Comparison of ENCODE assay signal across 7 cellular contexts in the genomic region with DNA sequence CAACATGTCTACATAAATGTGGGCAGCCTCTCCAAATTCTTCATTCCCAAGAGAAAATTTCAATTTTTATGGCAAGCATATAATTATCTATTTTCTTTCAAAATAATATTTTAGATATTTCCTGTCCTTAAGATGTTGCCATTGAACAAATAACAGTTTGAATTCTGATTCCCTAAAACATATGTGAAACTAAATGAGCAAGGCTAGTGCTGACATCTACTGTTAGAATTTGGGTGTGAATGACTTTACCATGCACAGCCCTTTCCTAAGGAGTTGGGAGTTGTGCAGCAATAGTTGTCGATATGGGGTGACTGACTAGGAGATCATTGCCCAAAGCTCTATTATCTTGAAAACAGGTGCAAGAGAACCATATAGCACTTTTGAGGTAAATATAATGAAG.
DNase-seq lines count a peak whose midpoint lies in the region; ATAC-seq and TF ChIP-seq lines count a peak whose summit lies in the region.

No MANE protein-coding gene starts in this region.

- H3K36me3 ChIP-seq in GM06990 (ENCODE audit: control insufficient read depth, insufficient read depth, low read length) (no peaks in the 10 kb centered on the region), MM.1S (replicated peaks; ENCODE audit: insufficient read depth, low read length) (no peaks in the 10 kb centered on the region), kidney epithelial cell (ENCODE audit: control insufficient read depth, insufficient read depth, low read length) (no peaks in the 10 kb centered on the region), MG63 (peaks cover 4% of the 10 kb centered on the region)

- H3K4me3 Mint-ChIP-seq in brain = no peak overlapping the region

- H3K9me2 ChIP-seq in MM.1S (replicated peaks; ENCODE audit: insufficient read depth, low read length) = no peaks in the 10 kb centered on the region

- H3K27ac Mint-ChIP-seq in brain = no peak overlapping the region

- H3K27me3 ChIP-seq in GM06990 (replicated peaks; ENCODE audit: control insufficient read depth, insufficient read depth, low read length) (no peaks in the 10 kb centered on the region), MM.1S (replicated peaks; ENCODE audit: insufficient read depth, low read length) (no peaks in the 10 kb centered on the region), kidney epithelial cell (ENCODE audit: control insufficient read depth, insufficient read depth, low read length) (no peaks in the 10 kb centered on the region), MG63 (no peaks in the 10 kb centered on the region)

- no peak for DNase-seq in GM06990 (ENCODE audit: extremely low read depth, insufficient read length)
- peak; percentile 40 for DNase-seq in MM.1S
- no peak for DNase-seq in kidney epithelial cell (ENCODE audit: low read depth)
- no peak for DNase-seq in MG63

- ATAC-seq in GM21576 (IDR thresholded peaks at IDR 0.05; ENCODE audit: unreplicated experiment) = no peak
- ATAC-seq in GM21360 (IDR thresholded peaks at IDR 0.05; ENCODE audit: unreplicated experiment) = no peak

- H3K27ac ChIP-seq in MM.1S (ENCODE audit: low read length) = no peak overlapping the region

- H3K9ac ChIP-seq in MM.1S (ENCODE audit: low read length) = no peak overlapping the region

- no peaks in the 10 kb centered on the region for H3F3A ChIP-seq in MM.1S (ENCODE audit: insufficient read depth, low read length)

- H3K9me3 Mint-ChIP-seq in brain = no peaks in the 10 kb centered on the region

- TF ChIP-seq CTCF in GM06990 (IDR thresholded peaks at IDR 0.05; ENCODE audit: insufficient read depth, low read length, poor library complexity, severe bottlenecking) (peak; percentile 43), MM.1S (IDR thresholded peaks at IDR 0.05; ENCODE audit: low read length) (peak; percentile 45), brain (conservative IDR thresholded peaks at IDR 0.05) (peak; percentile 66 to 70), kidney epithelial cell (IDR thresholded peaks at IDR 0.05; ENCODE audit: insufficient read depth, low read length, poor library complexity, severe bottlenecking) (peak; percentile 53)

- H3K79me2 ChIP-seq in MM.1S (ENCODE audit: low read length) = no peaks in the 10 kb centered on the region

- H4K20me1 ChIP-seq in MM.1S (ENCODE audit: insufficient read depth, low read length) = no peaks in the 10 kb centered on the region

- no peak overlapping the region for H3K4me2 ChIP-seq in MM.1S (ENCODE audit: low read depth, low read length)

- H3K4me1 ChIP-seq in MM.1S (ENCODE audit: low read length) = no peaks in the 10 kb centered on the region

- no peaks in the 10 kb centered on the region for H3K36me3 Mint-ChIP-seq in brain

- no peaks in the 10 kb centered on the region for H3K4me1 Mint-ChIP-seq in brain

- peaks cover 7% of the 10 kb centered on the region for H3K27me3 Mint-ChIP-seq in brain

- H3K9me3 ChIP-seq in MM.1S (replicated peaks; ENCODE audit: insufficient read depth, low read length) (no peaks in the 10 kb centered on the region), MG63 (peaks cover 4% of the 10 kb centered on the region)

- H3K4me3 ChIP-seq in GM06990 (replicated peaks; ENCODE audit: low read depth, low read length) (no peak overlapping the region), MM.1S (ENCODE audit: low read length) (no peak overlapping the region), kidney epithelial cell (ENCODE audit: low read depth, low read length) (no peak overlapping the region), MG63 (no peak overlapping the region)

- no peak overlapping the region for H2AFZ ChIP-seq in MM.1S (ENCODE audit: low read length)
